ENCODE assay signal across 22 cellular contexts in genomic region chr21:39593522-39593921, GRCh38. TPM values are rescaled to one million over a fixed set of nuclear protein-coding genes. Genes with fewer than 3 reads are reported as not detected.
DNase-seq lines count a peak whose midpoint lies in the region; ATAC-seq, FAIRE-seq and TF ChIP-seq lines count a peak whose summit lies in the region.
"Had no signal": no experiment of that assay in that cellular context is flagged by ENCODE, and none has a peak within 500 bp of the region (broad histone marks: within the 10 kb centered on the region; RNA-seq: fewer than 3 reads in every experiment).

No MANE protein-coding gene starts in this region.

- H3F3A ChIP-seq in PC-3 (ENCODE audit: low read length, unreplicated experiment): no peaks in the 10 kb centered on the region

- H3K27ac ChIP-seq in PC-3 (ENCODE audit: low read length): no peak overlapping the region
- H3K27ac ChIP-seq in coronary artery: no peak overlapping the region

- intact Hi-C loops in PC-3 (cut with micrococcal nuclease): no loop called here

- CTCF ChIA-PET in PC-3 (lab: Charles Lee): no interaction called here

- POLR2A ChIA-PET in PC-3 (lab: Charles Lee; ENCODE audit: unreplicated experiment): no interaction called here

- BruUV-seq in PC-3 (replicated peaks; lab: Mats Ljungman, UMichigan): no TSS peak

- H3K27me3 ChIP-seq in PC-3 (ENCODE audit: low read length): no peaks in the 10 kb centered on the region
- H3K27me3 ChIP-seq: BE2C had no signal

- no peaks in the 10 kb centered on the region for H3K9me2 ChIP-seq in PC-3 (replicated peaks; ENCODE audit: low read length)

- H3K4me1 ChIP-seq in PC-3 (ENCODE audit: insufficient read depth, low read length): peaks cover 6% of the 10 kb centered on the region; the same call in 1 of the 2 replicates
- H3K4me1 ChIP-seq: BE2C had no signal

- H3K4me2 ChIP-seq in PC-3 (ENCODE audit: low read length): no peak overlapping the region

- H3K4me3 ChIP-seq in PC-3 (ENCODE audit: low read length) (no peak overlapping the region), retinal pigment epithelial cell (ENCODE audit: low read length) (no peak overlapping the region), coronary artery (no peak overlapping the region)

- no peak overlapping the region for H3K9ac ChIP-seq in PC-3 (ENCODE audit: low read length)

- H4K20me1 ChIP-seq in PC-3 (ENCODE audit: low read length): no peaks in the 10 kb centered on the region

- H3K79me2 ChIP-seq in PC-3 (ENCODE audit: low read length): no peaks in the 10 kb centered on the region

- ATAC-seq in PC-3 (peak; percentile 88), GM18861 (IDR thresholded peaks at IDR 0.05; ENCODE audit: unreplicated experiment) (no peak)

- H3K9me3 ChIP-seq in PC-3 (ENCODE audit: low read length): peaks cover 4% of the 10 kb centered on the region; the same call in 1 of the 2 replicates
- H3K9me3 ChIP-seq: BE2C had no signal

- H3K36me3 ChIP-seq in PC-3 (ENCODE audit: low read depth, low read length): no peaks in the 10 kb centered on the region
- H3K36me3 ChIP-seq: BE2C had no signal

- TF ChIP-seq CTCF in PC-3 (conservative IDR thresholded peaks at IDR 0.05; ENCODE audit: low read depth, low read length) (no peak), retinal pigment epithelial cell (conservative IDR thresholded peaks at IDR 0.05; ENCODE audit: low read depth, low read length) (no peak), coronary artery (IDR thresholded peaks at IDR 0.05) (no peak)

- FAIRE-seq in endometrium (lab: Jason Lieb, UNC): peak; percentile 85
- FAIRE-seq: A204.1, GM12892, GM18507, H1, HTR-8/SVneo had no signal

- DNase-seq in PC-3 (peak; percentile 60), retinal pigment epithelial cell (ENCODE audit: low read depth) (peak; percentile 20), activated gamma-delta T cell (lab: John Stamatoyannopoulos, UW) (no peak), coronary artery (ENCODE audit: low spot score) (no peak)
- DNase-seq: ACHN; BE2C; C1 segment of cervical spinal cord; CD4-positive, CD25-positive, alpha-beta regulatory T cell; CD8-positive, alpha-beta memory T cell; COR-L47; DMS 273 treated with DMSO at 0.1 percent for 48 hours; DMS53; GDM1; H9; IMR-90 had no signal

- no peak overlapping the region for H2AFZ ChIP-seq in PC-3 (ENCODE audit: low read length)

RNA-seq across cellular contexts. Expression of gene B3GALT5, which starts 19.2 kb away (rescaled TPM):
- total RNA-seq in PC-3 (2014; rRNA removed): 0.58 and 1.5 TPM in 2 replicates
- total RNA-seq: CD4-positive, CD25-positive, alpha-beta regulatory T cell; CD8-positive, alpha-beta memory T cell had no signal

Comparison
In these comparisons a context has a peak if more than half of its experiments do, and no peak if none do; other contexts are left out.
1. DNase-seq: peak in PC-3 (single experiment) and retinal pigment epithelial cell (single experiment); none in activated gamma-delta T cell (single experiment) and coronary artery (single experiment).